In genomic region chr14:21902561-21903199, GRCh38 we compare ENCODE assay signal across 8 cellular contexts.
A peak's percentile ranks its signal among the peaks of the same experiment; 100 is the strongest.
DNase-seq lines count a peak whose midpoint lies in the region; ATAC-seq and TF ChIP-seq lines count a peak whose summit lies in the region.

No MANE protein-coding gene starts in this region.

- ATAC-seq in DND-41 (ENCODE audit: insufficient read depth, low read depth) (peak; percentile 81), GM18505 (IDR thresholded peaks at IDR 0.05; ENCODE audit: unreplicated experiment) (no peak)

- TF ChIP-seq POLR2A in GM18505 (IDR thresholded peaks at IDR 0.05; ENCODE audit: borderline replicate concordance, extremely low read depth, insufficient read depth, insufficient read length), result no peak

- H3K79me2 ChIP-seq in DND-41 (ENCODE audit: insufficient read depth, low read length), result no peaks in the 10 kb centered on the region

- H2AFZ ChIP-seq in DND-41 (ENCODE audit: low read depth, low read length), result no peak overlapping the region

- peak; percentile 68 for TF ChIP-seq CTCF in DND-41 (IDR thresholded peaks at IDR 0.05; ENCODE audit: borderline replicate concordance, extremely low read depth, low read length, poor library complexity, severe bottlenecking)

- no peaks in the 10 kb centered on the region for H4K20me1 ChIP-seq in DND-41 (ENCODE audit: insufficient read depth, low read length)

- no peak overlapping the region for H3K9ac ChIP-seq in DND-41 (ENCODE audit: low read depth, low read length)

- no peak overlapping the region for H3K4me3 ChIP-seq in DND-41 (ENCODE audit: low read depth in 1 of 2, low read length in 2 of 2)

- H3K4me2 ChIP-seq in DND-41 (ENCODE audit: insufficient read depth, low read length), result no peak overlapping the region

- H3K27me3 ChIP-seq in DND-41 (ENCODE audit: insufficient read depth, low read length, poor library complexity), result peaks cover 12% of the 10 kb centered on the region

- H3K4me1 ChIP-seq in DND-41 (ENCODE audit: insufficient read depth, low read length), result no peaks in the 10 kb centered on the region

- no peaks in the 10 kb centered on the region for H3K36me3 ChIP-seq in DND-41 (ENCODE audit: insufficient read depth, low read length)

- no peak overlapping the region for H3K27ac ChIP-seq in DND-41 (ENCODE audit: low read length)

- DNase-seq in DND-41 (peak; percentile 63), MV-4-11 (lab: John Stamatoyannopoulos, UW) (peak; percentile 10), midbrain (lab: John Stamatoyannopoulos, UW) (peak; percentile 48), GM19238 (ENCODE audit: insufficient read length, low spot score) (no peak), NCI-H345 (lab: John Stamatoyannopoulos, UW) (no peak), NCI-H1105 (lab: John Stamatoyannopoulos, UW) (no peak)
- DNase-seq in activated naive CD4-positive, alpha-beta T cell treated with Interleukin-2 at 50 U/mL for 16 hours, result peak; percentile 42

- H3K9me3 ChIP-seq in DND-41 (ENCODE audit: insufficient read depth, low read length, severe bottlenecking), result no peaks in the 10 kb centered on the region

Comparison
In these comparisons a context has a peak if more than half of its experiments do, and no peak if none do; other contexts are left out.
1. DNase-seq: peak in DND-41 (single experiment), MV-4-11 (single experiment), activated naive CD4-positive, alpha-beta T cell treated with Interleukin-2 at 50 U/mL for 16 hours (single experiment) and midbrain (single experiment); none in GM19238 (single experiment), NCI-H345 (single experiment) and NCI-H1105 (single experiment).